ENCODE assay signal across 1 cellular context in genomic region chr15:67077641-67078215, GRCh38.
TF ChIP-seq lines count a peak whose summit lies in the region.

No MANE protein-coding gene starts in this region.

TF ChIP-seq in K562, 482 proteins besides CTCF, POLR2A, EP300 and RAD21 (continued from another document):
- TF ChIP-seq ZNF592 (IDR thresholded peaks at IDR 0.05) (peak; percentile 15; the same call in 1 of the 2 replicates), HDGF (IDR thresholded peaks at IDR 0.05) (0 out of 2 replicates have a peak, but pooled peaks have one; percentile 46), HBP1 (CRISPR knock-in tag; IDR thresholded peaks at IDR 0.05) (0 out of 2 replicates have a peak, but pooled peaks have one; percentile 30), ZBTB5 (IDR thresholded peaks at IDR 0.05) (no peak), CEBPG (CRISPR knock-in tag; IDR thresholded peaks at IDR 0.05) (no peak), CEBPG (tag; conservative IDR thresholded peaks at IDR 0.05 in 1 of 2, IDR thresholded peaks at IDR 0.05 in 1 of 2) (no peak), RCOR1 (IDR thresholded peaks at IDR 0.05; ENCODE audit: borderline replicate concordance in 1 of 2, low read depth in 2 of 2, low read length in 2 of 2) (no peak), ZNF197 (CRISPR knock-in tag; IDR thresholded peaks at IDR 0.05; ENCODE audit: low read depth) (no peak), ZFP36 (IDR thresholded peaks at IDR 0.05; ENCODE audit: low read depth, low read length, partially characterized antibody) (peak; percentile 74), E2F1 (CRISPR knock-in tag; IDR thresholded peaks at IDR 0.05) (no peak), BCOR (IDR thresholded peaks at IDR 0.05) (0 out of 2 replicates have a peak, but pooled peaks have one; percentile 9), ELK1 (CRISPR knock-in tag; IDR thresholded peaks at IDR 0.05) (no peak), ZNF3 (CRISPR knock-in tag; IDR thresholded peaks at IDR 0.05) (no peak), USF2 (CRISPR knock-in tag; IDR thresholded peaks at IDR 0.05) (no peak), PRMT5 (CRISPR knock-in tag; IDR thresholded peaks at IDR 0.05) (no peak), PHB (CRISPR knock-in tag; IDR thresholded peaks at IDR 0.05) (no peak)
TF ChIP-seq in K562: peak in this region for 6.
